8 cellular contexts compared by ENCODE assay signal in genomic region chr1:27568247-27569087, GRCh38. TPM values are rescaled to one million over a fixed set of nuclear protein-coding genes. Genes with fewer than 3 reads are reported as not detected.
A peak's percentile ranks its signal among the peaks of the same experiment; 100 is the strongest.
DNase-seq lines count a peak whose midpoint lies in the region; ATAC-seq and TF ChIP-seq lines count a peak whose summit lies in the region.

No MANE protein-coding gene starts in this region.

- intact Hi-C loops in mucosa of descending colon (cut with DNase I, micrococcal nuclease) = no loop called here

- no peaks in the 10 kb centered on the region for H3K9me3 Mint-ChIP-seq in endodermal cell

- peak overlapping the region; percentile 37 for H3K4me3 Mint-ChIP-seq in endodermal cell

- 14 to 18% methylated on average over 29 to 66 of the region's 66 CpGs for WGBS in endodermal cell (ENCODE audit: insufficient coverage in 1 of 2, insufficient read length in 1 of 2), 2 experiments

- H3K9me3 ChIP-seq in endodermal cell (ENCODE audit: control insufficient read depth, low read length) (no peaks in the 10 kb centered on the region), mucosa of descending colon (no peaks in the 10 kb centered on the region)

- TF ChIP-seq CTCF in endodermal cell (conservative IDR thresholded peaks at IDR 0.05) (peak; percentile 96), mucosa of descending colon (IDR thresholded peaks at IDR 0.05) (peak; percentile 72)

- no peaks in the 10 kb centered on the region for H3K27me3 ChIP-seq in endodermal cell (ENCODE audit: control insufficient read depth, insufficient read depth, low read length, poor library complexity, severe bottlenecking)

- H3K27ac ChIP-seq in endodermal cell (ENCODE audit: low read depth, low read length) = peak overlapping the region; percentile 92

- H3K27ac Mint-ChIP-seq in endodermal cell = peak overlapping the region; percentile 67

- H3K4me1 ChIP-seq in endodermal cell (ENCODE audit: control insufficient read depth, insufficient read depth, low read length) = peaks cover 66% of the 10 kb centered on the region
- H3K4me1 ChIP-seq in mucosa of descending colon (ENCODE audit: low read depth) = peaks cover 55% of the 10 kb centered on the region

- peak; percentile 84 to 89 for DNase-seq in AML-193 (lab: John Stamatoyannopoulos, UW)
- DNase-seq in NCI-H82 treated with DMSO at 0.1 percent for 48 hours (lab: John Stamatoyannopoulos, UW; ENCODE audit: unreplicated experiment) = peak; percentile 95
- DNase-seq in activated CD8-positive, alpha-beta memory T cell treated with anti-CD3 and anti-CD28 coated beads, Interleukin-2, amount 50 U/mL, for 1 hour (ENCODE audit: extremely low read depth) = peak; percentile 76
- DNase-seq in endodermal cell = peak; percentile 98
- peak; percentile 97 to 99 (median 98) for DNase-seq in mucosa of descending colon
- DNase-seq in stimulated activated CD8-positive, alpha-beta memory T cell treated with anti-CD3 and anti-CD28 coated beads, Interleukin-4, amount 100 ng/mL, for 24 hours (ENCODE audit: low read depth) = peak; percentile 88

- no peaks in the 10 kb centered on the region for H3K27me3 Mint-ChIP-seq in endodermal cell (ENCODE audit: insufficient read depth)

- H3K36me3 ChIP-seq in endodermal cell (ENCODE audit: control insufficient read depth, insufficient read depth, low read length) (no peaks in the 10 kb centered on the region), mucosa of descending colon (ENCODE audit: low read depth) (no peaks in the 10 kb centered on the region)

- peak overlapping the region; percentile 33 for H3K9ac ChIP-seq in endodermal cell (ENCODE audit: extremely low read depth, low read length, poor library complexity, severe bottlenecking)

- ATAC-seq in GM19035 (IDR thresholded peaks at IDR 0.05; ENCODE audit: unreplicated experiment) = peak; percentile 90
- ATAC-seq in HG03280 (IDR thresholded peaks at IDR 0.05; ENCODE audit: unreplicated experiment) = peak; percentile 86
- ATAC-seq in mucosa of descending colon = peak; percentile 90

- H3K36me3 Mint-ChIP-seq in endodermal cell (ENCODE audit: low read depth) = no peaks in the 10 kb centered on the region

- H3K4me1 Mint-ChIP-seq in endodermal cell = peaks cover 78% of the 10 kb centered on the region

- H3K4me3 ChIP-seq in endodermal cell (ENCODE audit: low read length) (peak overlapping the region; percentile 53), mucosa of descending colon (no peak overlapping the region)

RNA-seq across cellular contexts. Expression of gene AHDC1, which starts 35.5 kb away (rescaled TPM):
- 10 to 100 TPM; 39.3 to 41.2 TPM for total RNA-seq in endodermal cell
- polyA plus RNA-seq in endodermal cell (2013, experiment 1 of 2) = 52.1 TPM
- 50.1 TPM for polyA plus RNA-seq in endodermal cell (2013, experiment 2 of 2)
- 10 to 100 TPM; 13.7 to 58.6 (median 18.7) TPM for total RNA-seq in mucosa of descending colon
